ENCODE assay signal across 8 cellular contexts in the genomic region with DNA sequence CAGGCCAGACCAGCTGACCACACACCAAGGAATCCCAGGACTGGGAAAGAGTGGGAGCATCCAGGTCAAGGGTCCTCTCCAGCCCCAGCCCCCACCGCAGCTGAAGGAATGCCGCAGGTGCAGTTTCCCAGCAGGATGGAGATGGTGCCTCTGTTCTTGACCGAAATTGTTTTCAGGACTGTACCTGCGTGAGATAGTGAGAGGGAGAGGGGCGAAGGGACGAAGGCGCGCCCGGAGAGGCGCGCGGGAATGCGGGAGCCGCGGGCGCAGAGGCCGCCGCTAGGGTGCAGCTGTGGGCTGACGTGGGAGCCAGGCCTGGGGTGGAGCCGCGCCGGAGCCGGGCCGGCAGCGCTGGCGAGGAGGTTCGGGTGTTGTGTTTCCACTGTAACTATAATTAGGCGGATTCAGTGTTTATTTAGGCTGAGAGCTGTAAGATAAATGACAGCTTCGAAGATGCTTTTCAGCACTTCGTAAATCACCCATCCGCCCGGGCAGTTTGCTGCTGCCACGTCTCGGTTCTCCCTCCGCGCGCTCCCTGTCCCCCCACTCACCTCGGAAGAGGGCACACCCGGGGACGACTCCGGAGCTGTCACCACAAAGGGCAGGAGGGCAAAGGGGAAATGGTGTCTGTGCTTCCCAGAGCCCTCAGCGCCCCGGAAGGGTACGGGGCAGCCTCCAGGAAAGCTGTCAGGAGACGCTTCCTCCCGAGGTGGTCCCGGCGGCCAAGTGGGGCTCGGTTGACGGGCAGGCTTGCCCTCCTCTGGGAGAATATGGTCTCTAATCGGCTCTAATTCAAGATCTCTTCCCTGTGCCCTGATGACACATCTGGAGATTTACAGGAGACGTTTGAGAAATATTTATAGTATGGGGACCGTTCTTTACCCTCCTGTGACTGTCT. TPM values are rescaled to one million over a fixed set of nuclear protein-coding genes. Genes with fewer than 3 reads are reported as not detected.
DNase-seq lines count a peak whose midpoint lies in the region; ATAC-seq and TF ChIP-seq lines count a peak whose summit lies in the region.

No MANE protein-coding gene starts in this region.

- DNase-seq in NCI-H146 (lab: John Stamatoyannopoulos, UW) (peak; percentile 80), left lung (peak; percentile 62 to 88)
- DNase-seq in activated CD4-positive, CD25-positive, alpha-beta regulatory T cell treated with anti-CD3 and anti-CD28 coated beads, Interleukin-2, amount 50 U/mL, for 16 hours (ENCODE audit: low read depth, low spot score), result peak; percentile 23
- DNase-seq in central memory CD8-positive, alpha-beta T cell (ENCODE audit: low spot score in 2 of 2), result peak; percentile 42 to 47
- DNase-seq in stimulated activated CD4-positive, alpha-beta T cell treated with anti-CD3 and anti-CD28 coated beads, Interleukin-4, amount 100 ng/mL, for 4 hours, result peak; percentile 59 to 72

- no peaks in the 10 kb centered on the region for H3K9me3 ChIP-seq in left lung

- H3K4me1 ChIP-seq in left lung, result peaks cover 4 to 24% of the 10 kb centered on the region in 2 donors

- H3K27me3 ChIP-seq in left lung, result peaks cover under 1 to 68% of the 10 kb centered on the region in 2 donors

- H3K27ac ChIP-seq in 22Rv1, result no peak overlapping the region
- peak overlapping the region in 1 of 2 donors; percentile 15 for H3K27ac ChIP-seq in left lung

- peaks cover 7% of the 10 kb centered on the region for H3K27me3 Mint-ChIP-seq in central memory CD8-positive, alpha-beta T cell

- peak overlapping the region; percentile 57 for H3K4me3 Mint-ChIP-seq in central memory CD8-positive, alpha-beta T cell

- intact Hi-C loops in left lung (cut with DNase I), result loop anchor here in 1 of 2 donors (5.0 kb wide), 1 partner anchor 100 kb away; the partner anchor contains the start of genes HOXB3 and HOXB5

- H3K36me3 ChIP-seq in left lung, result no peaks in the 10 kb centered on the region

- H3K36me3 Mint-ChIP-seq in central memory CD8-positive, alpha-beta T cell (ENCODE audit: insufficient read depth), result no peaks in the 10 kb centered on the region

- H3K4me1 Mint-ChIP-seq in central memory CD8-positive, alpha-beta T cell, result no peaks in the 10 kb centered on the region

- H3K27ac Mint-ChIP-seq in central memory CD8-positive, alpha-beta T cell (ENCODE audit: low read depth), result no peak overlapping the region

- peak overlapping the region in 1 of 2 donors; percentile 13 for H3K4me3 ChIP-seq in left lung

- H3K9me3 Mint-ChIP-seq in central memory CD8-positive, alpha-beta T cell, result no peaks in the 10 kb centered on the region

- peak; percentile 88 for ATAC-seq in central memory CD8-positive, alpha-beta T cell (replicated peaks; ENCODE audit: extremely low read depth, poor library complexity, severe bottlenecking)
- ATAC-seq in left lung, result peak; percentile 95
- no peak for ATAC-seq in HG03439 (IDR thresholded peaks at IDR 0.05; ENCODE audit: unreplicated experiment)

- TF ChIP-seq POLR2A in GM19099 (IDR thresholded peaks at IDR 0.05; ENCODE audit: extremely low read depth, insufficient read length, low read depth), result peak; percentile 45

- TF ChIP-seq CTCF in 22Rv1 (IDR thresholded peaks at IDR 0.05) (peak; percentile 90), left lung (IDR thresholded peaks at IDR 0.05) (peak; percentile 73 to 79)

RNA-seq across cellular contexts. Expression of gene HOXB1, which starts 38.2 kb away (rescaled TPM):
- total RNA-seq in left lung, result not detected

RNA-seq across cellular contexts. Expression of gene HOXB2, which starts 52.3 kb away (rescaled TPM):
- 10 to 100 TPM in 1 of 2 donors, 1 to 10 TPM in 1; 9.7 to 11.8 TPM for total RNA-seq in left lung

Comparison
In these comparisons a context has a peak if more than half of its experiments do, and no peak if none do; other contexts are left out.
1. DNase-seq: peak in every context shown above with its lines; median percentile 80 in NCI-H146; 75 in left lung; 66 in stimulated activated CD4-positive, alpha-beta T cell treated with anti-CD3 and anti-CD28 coated beads, Interleukin-4, amount 100 ng/mL, for 4 hours; 44 in central memory CD8-positive, alpha-beta T cell; 23 in activated CD4-positive, CD25-positive, alpha-beta regulatory T cell treated with anti-CD3 and anti-CD28 coated beads, Interleukin-2, amount 50 U/mL, for 16 hours.